ENCODE assay signal across 36 cellular contexts in the genomic region with DNA sequence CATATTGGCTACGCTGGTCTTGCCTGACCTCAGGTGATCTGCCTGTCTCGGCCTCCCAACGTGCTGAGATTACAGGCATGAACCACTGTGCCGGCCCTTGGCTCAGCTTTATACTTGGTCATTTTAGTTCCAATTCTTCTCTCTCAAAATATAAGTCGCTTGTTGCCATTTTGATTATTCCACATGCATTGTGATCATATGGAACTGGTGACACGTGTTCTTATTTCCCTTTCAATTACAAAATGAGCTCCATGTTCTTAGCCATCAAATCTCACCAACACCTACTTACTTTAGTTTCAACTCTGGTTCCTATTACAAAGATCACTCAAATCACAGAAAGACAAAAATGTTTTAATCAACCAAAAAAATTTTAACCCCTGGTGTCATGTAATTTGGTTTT.
"Had no signal": no experiment of that assay in that cellular context is flagged by ENCODE, and none has a peak within 500 bp of the region (broad histone marks: within the 10 kb centered on the region; RNA-seq: fewer than 3 reads in every experiment).

No MANE protein-coding gene starts in this region.

- H3K27me3 ChIP-seq: adrenal gland, body of pancreas, brain microvascular endothelial cell, breast epithelium had no signal

- H3K36me3 Mint-ChIP-seq: activated CD8-positive, alpha-beta memory T cell treated with anti-CD3 and anti-CD28 coated beads, Interleukin-2, amount 10 ng/mL, durations not matched to agents 7 days and 5 days; activated naive CD8-positive, alpha-beta T cell treated with anti-CD3 and anti-CD28 coated beads for 36 hours had no signal

- H3K9me3 ChIP-seq: adrenal gland, body of pancreas had no signal

- H3K27ac Mint-ChIP-seq: activated B cell treated with CpG ODN at 0.5 μM for 24 hours; activated CD4-positive, alpha-beta memory T cell treated with anti-CD3 and anti-CD28 coated beads, Interleukin-2, amount 10 ng/mL, durations not matched to agents 7 days and 5 days; activated CD4-positive, alpha-beta T cell treated with anti-CD3 and anti-CD28 coated beads for 36 hours; activated CD4-positive, alpha-beta T cell treated with anti-CD3 and anti-CD28 coated beads, Interleukin-2, amount 10 ng/mL, durations not matched to agents 7 days and 5 days; activated CD8-positive, alpha-beta memory T cell treated with anti-CD3 and anti-CD28 coated beads, Interleukin-2, amount 10 ng/mL, durations not matched to agents 7 days and 5 days; activated CD8-positive, alpha-beta T cell treated with anti-CD3 and anti-CD28 coated beads, Interleukin-2, amount 10 ng/mL, durations not matched to agents 7 days and 5 days; activated naive CD4-positive, alpha-beta T cell treated with anti-CD3 and anti-CD28 coated beads, Interleukin-2, amount 50 U/mL, for 72 hours; activated naive CD8-positive, alpha-beta T cell treated with anti-CD3 and anti-CD28 coated beads for 36 hours; activated T-cell treated with anti-CD3 and anti-CD28 coated beads, Interleukin-2, amount 50 U/mL, for 24 hours; activated T-helper 2 cell treated with anti-CD3 and anti-CD28 coated beads, Interferon-gamma antibody, Interleukin-2, Interleukin-4, amounts not matched to agents 10 μg/mL and 5 μg/mL and 100 μg/mL, durations not matched to agents 14 hours and 24 hours and 36 hours; T-helper 1 cell treated with Interleukin-12 subunit alpha and Interleukin-12 subunit beta and Interleukin-4 antibody, amounts not matched to agents 30 μg/mL and 1 μg/mL, for 36 hours; T-helper 2 cell treated with Interferon-gamma antibody and Interleukin-4, amounts not matched to agents 5 μg/mL and 100 μg/mL, for 36 hours had no signal

- H3K36me3 ChIP-seq: adrenal gland, brain microvascular endothelial cell, breast epithelium had no signal

- H3K4me1 ChIP-seq: adrenal gland, body of pancreas, breast epithelium had no signal

- DNase-seq: activated B cell treated with CpG ODN at 0.5 μM for 24 hours; activated CD4-positive, alpha-beta memory T cell treated with anti-CD3 and anti-CD28 coated beads, Interleukin-2, amount 10 ng/mL, durations not matched to agents 7 days and 5 days; activated CD4-positive, alpha-beta T cell treated with anti-CD3 and anti-CD28 coated beads for 36 hours; activated CD4-positive, alpha-beta T cell treated with anti-CD3 and anti-CD28 coated beads for 48 hours; activated CD4-positive, alpha-beta T cell treated with anti-CD3 and anti-CD28 coated beads, Interleukin-2, amount 10 ng/mL, durations not matched to agents 7 days and 5 days; activated CD4-positive, alpha-beta T cell treated with anti-CD3 and anti-CD28 coated beads, Interleukin-2, amount 50 U/mL, for 48 hours; activated CD4-positive, CD25-positive, alpha-beta regulatory T cell treated with anti-CD3 and anti-CD28 coated beads, Interleukin-2, amount 50 U/mL, for 72 hours; activated CD8-positive, alpha-beta memory T cell treated with anti-CD3 and anti-CD28 coated beads for 24 hours; activated CD8-positive, alpha-beta memory T cell treated with anti-CD3 and anti-CD28 coated beads, Interleukin-2, amount 10 ng/mL, durations not matched to agents 7 days and 5 days; activated CD8-positive, alpha-beta memory T cell treated with anti-CD3 and anti-CD28 coated beads, Interleukin-2, amount 50 U/mL, for 48 hours; activated CD8-positive, alpha-beta T cell treated with anti-CD3 and anti-CD28 coated beads, Interleukin-2, amount 10 ng/mL, durations not matched to agents 7 days and 5 days; activated effector memory CD4-positive, alpha-beta T cell treated with Interleukin-2 at 50 U/mL for 16 hours; activated gamma-delta T cell; activated naive CD4-positive, alpha-beta T cell treated with anti-CD3 and anti-CD28 coated beads, Interleukin-2, amount 50 U/mL, for 16 hours; activated naive CD4-positive, alpha-beta T cell treated with Interleukin-2 at 50 U/mL for 16 hours; activated naive CD8-positive, alpha-beta T cell treated with anti-CD3 and anti-CD28 coated beads for 36 hours; activated T-cell treated with anti-CD3 and anti-CD28 coated beads, Interleukin-2, amount 50 U/mL, for 24 hours; activated T-cell treated with anti-CD3 and anti-CD28 coated beads, Interleukin-2, amount 50 U/mL, for 48 hours; amniotic stem cell; aorta; body of pancreas; brain microvascular endothelial cell; central memory CD4-positive, alpha-beta T cell; SW 1271; T-helper 1 cell; T-helper 2 cell; T-helper 9 cell had no signal

- H3K27ac ChIP-seq: adrenal gland, body of pancreas, brain microvascular endothelial cell, breast epithelium, VCaP had no signal

- H3K4me3 Mint-ChIP-seq: activated B cell treated with CpG ODN at 0.5 μM for 24 hours; activated CD4-positive, alpha-beta memory T cell treated with anti-CD3 and anti-CD28 coated beads, Interleukin-2, amount 10 ng/mL, durations not matched to agents 7 days and 5 days; activated CD4-positive, alpha-beta T cell treated with anti-CD3 and anti-CD28 coated beads for 36 hours; activated CD4-positive, alpha-beta T cell treated with anti-CD3 and anti-CD28 coated beads, Interleukin-2, amount 10 ng/mL, durations not matched to agents 7 days and 5 days; activated CD8-positive, alpha-beta memory T cell treated with anti-CD3 and anti-CD28 coated beads, Interleukin-2, amount 10 ng/mL, durations not matched to agents 7 days and 5 days; activated CD8-positive, alpha-beta T cell treated with anti-CD3 and anti-CD28 coated beads, Interleukin-2, amount 10 ng/mL, durations not matched to agents 7 days and 5 days; activated naive CD8-positive, alpha-beta T cell treated with anti-CD3 and anti-CD28 coated beads for 36 hours; activated T-cell treated with anti-CD3 and anti-CD28 coated beads, Interleukin-2, amount 50 U/mL, for 24 hours; T-helper 1 cell treated with Interleukin-12 subunit alpha and Interleukin-12 subunit beta and Interleukin-4 antibody, amounts not matched to agents 30 μg/mL and 1 μg/mL, for 36 hours; T-helper 2 cell treated with Interferon-gamma antibody and Interleukin-4, amounts not matched to agents 5 μg/mL and 100 μg/mL, for 36 hours had no signal

- H3K4me1 Mint-ChIP-seq: activated B cell treated with CpG ODN at 0.5 μM for 24 hours; activated CD4-positive, alpha-beta memory T cell treated with anti-CD3 and anti-CD28 coated beads, Interleukin-2, amount 10 ng/mL, durations not matched to agents 7 days and 5 days; activated CD4-positive, alpha-beta T cell treated with anti-CD3 and anti-CD28 coated beads for 36 hours; activated CD4-positive, alpha-beta T cell treated with anti-CD3 and anti-CD28 coated beads, Interleukin-2, amount 10 ng/mL, durations not matched to agents 7 days and 5 days; activated CD8-positive, alpha-beta memory T cell treated with anti-CD3 and anti-CD28 coated beads, Interleukin-2, amount 10 ng/mL, durations not matched to agents 7 days and 5 days; activated naive CD8-positive, alpha-beta T cell treated with anti-CD3 and anti-CD28 coated beads for 36 hours had no signal

- H3K4me3 ChIP-seq: adrenal gland, body of pancreas, breast epithelium had no signal

- FAIRE-seq: astrocyte, TTC549 had no signal

- H3K27me3 Mint-ChIP-seq: activated B cell treated with CpG ODN at 0.5 μM for 24 hours; activated CD4-positive, alpha-beta memory T cell treated with anti-CD3 and anti-CD28 coated beads, Interleukin-2, amount 10 ng/mL, durations not matched to agents 7 days and 5 days; activated CD4-positive, alpha-beta T cell treated with anti-CD3 and anti-CD28 coated beads for 36 hours; activated CD4-positive, alpha-beta T cell treated with anti-CD3 and anti-CD28 coated beads, Interleukin-2, amount 10 ng/mL, durations not matched to agents 7 days and 5 days; activated CD8-positive, alpha-beta memory T cell treated with anti-CD3 and anti-CD28 coated beads, Interleukin-2, amount 10 ng/mL, durations not matched to agents 7 days and 5 days; activated naive CD8-positive, alpha-beta T cell treated with anti-CD3 and anti-CD28 coated beads for 36 hours; activated T-cell treated with anti-CD3 and anti-CD28 coated beads, Interleukin-2, amount 50 U/mL, for 24 hours had no signal

- ATAC-seq: activated CD4-positive, alpha-beta T cell treated with anti-CD3 and anti-CD28 coated beads for 36 hours; activated CD8-positive, alpha-beta memory T cell treated with anti-CD3 and anti-CD28 coated beads, Interleukin-2, amount 10 ng/mL, durations not matched to agents 7 days and 5 days; activated CD8-positive, alpha-beta T cell treated with anti-CD3 and anti-CD28 coated beads, Interleukin-2, amount 10 ng/mL, durations not matched to agents 7 days and 5 days; activated naive CD4-positive, alpha-beta T cell treated with anti-CD3 and anti-CD28 coated beads, Interleukin-2, amount 50 U/mL, for 72 hours; body of pancreas had no signal
